9 cellular contexts compared by ENCODE assay signal in the genomic region with DNA sequence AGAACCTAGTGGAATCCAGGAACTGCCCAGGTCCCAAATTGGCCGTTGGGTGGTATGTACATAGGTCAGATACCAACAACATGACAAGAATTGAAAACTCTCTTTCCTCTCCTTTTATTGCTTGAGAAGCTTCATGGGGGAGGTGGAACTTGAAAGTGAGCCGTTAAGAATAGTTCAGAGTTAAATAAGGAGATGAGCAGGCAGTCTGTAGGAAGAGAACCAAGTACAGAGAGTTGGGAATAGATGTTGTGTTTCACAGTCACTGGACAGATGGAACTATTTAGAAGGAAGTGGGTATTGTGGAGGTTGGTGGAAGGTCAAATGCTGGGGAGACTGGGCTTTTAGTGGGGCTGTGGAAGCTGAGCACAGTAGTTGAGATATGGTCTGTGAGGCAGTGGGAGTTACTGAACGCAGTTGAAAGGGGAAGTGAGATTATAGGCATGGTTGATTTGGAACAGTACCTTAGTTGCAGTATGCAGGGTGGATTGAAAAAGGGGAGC. TPM values are rescaled to one million over a fixed set of nuclear protein-coding genes. Genes with fewer than 3 reads are reported as not detected.
A peak's percentile ranks its signal among the peaks of the same experiment; 100 is the strongest.
DNase-seq lines count a peak whose midpoint lies in the region; ATAC-seq and TF ChIP-seq lines count a peak whose summit lies in the region.
"Had no signal": no experiment of that assay in that cellular context is flagged by ENCODE, and none has a peak within 500 bp of the region (broad histone marks: within the 10 kb centered on the region; RNA-seq: fewer than 3 reads in every experiment).

No MANE protein-coding gene starts in this region.

- no peaks in the 10 kb centered on the region for H3K4me1 Mint-ChIP-seq in activated naive CD4-positive, alpha-beta T cell treated with anti-CD3 and anti-CD28 coated beads, Interleukin-2, amount 10 ng/mL, durations not matched to agents 7 days and 5 days

- intact Hi-C loops in OCI-LY7 (cut with micrococcal nuclease; ENCODE audit: unreplicated experiment) (loop anchor here (1.0 kb wide), 1 partner anchor 112 kb away; no protein-coding TSS in a partner anchor), lower lobe of right lung (cut with DNase I) (no loop called here)

- peak overlapping the region; percentile 76 for H3K4me2 ChIP-seq in OCI-LY7 (ENCODE audit: low read length)

- CTCF ChIA-PET in OCI-LY7 (lab: Charles Lee; ENCODE audit: unreplicated experiment) = no interaction called here
- CTCF ChIA-PET in activated naive CD4-positive, alpha-beta T cell treated with anti-CD3 and anti-CD28 coated beads, Interleukin-2, amount 10 ng/mL, durations not matched to agents 7 days and 5 days (lab: Charles Lee) = no interaction called here

- H3K4me1 ChIP-seq in OCI-LY7 (ENCODE audit: insufficient read depth, low read length, poor library complexity, severe bottlenecking) = peaks cover 50% of the 10 kb centered on the region
- H3K4me1 ChIP-seq in lower lobe of right lung = no peaks in the 10 kb centered on the region
- H3K4me1 ChIP-seq: HAP-1 had no signal

- peak; percentile 93 for DNase-seq in OCI-LY7 (ENCODE audit: low spot score)
- DNase-seq in lower lobe of right lung = no peak
- DNase-seq in activated naive CD4-positive, alpha-beta T cell treated with anti-CD3 and anti-CD28 coated beads, Interleukin-2, amount 10 ng/mL, durations not matched to agents 7 days and 5 days = no peak
- DNase-seq in activated CD4-positive, alpha-beta T cell treated with anti-CD3 and anti-CD28 coated beads, Interleukin-2, amount 50 U/mL, for 1 hour = no peak
- no peak for DNase-seq in NCI-H146 treated with DMSO at 0.1 percent for 48 hours (lab: John Stamatoyannopoulos, UW; ENCODE audit: unreplicated experiment)

- H3K4me3 ChIP-seq in OCI-LY7 (ENCODE audit: low read depth, low read length, poor library complexity, severe bottlenecking) (peak overlapping the region; percentile 57), lower lobe of right lung (no peak overlapping the region)
- H3K4me3 ChIP-seq: HAP-1 had no signal

- BruUV-seq in OCI-LY7 (replicated peaks; lab: Mats Ljungman, UMichigan) = no TSS peak

- H3K27me3 Mint-ChIP-seq in activated naive CD4-positive, alpha-beta T cell treated with anti-CD3 and anti-CD28 coated beads, Interleukin-2, amount 10 ng/mL, durations not matched to agents 7 days and 5 days = no peaks in the 10 kb centered on the region

- H3K36me3 ChIP-seq in OCI-LY7 (ENCODE audit: insufficient read depth, low read length) (peaks cover 11% of the 10 kb centered on the region; the same call in 1 of the 2 replicates), lower lobe of right lung (no peaks in the 10 kb centered on the region)
- H3K36me3 ChIP-seq: HAP-1 had no signal

- TF ChIP-seq CTCF in OCI-LY7 (conservative IDR thresholded peaks at IDR 0.05; ENCODE audit: low read length) (no peak), lower lobe of right lung (IDR thresholded peaks at IDR 0.05) (no peak)

- no peak overlapping the region for H3K4me3 Mint-ChIP-seq in activated naive CD4-positive, alpha-beta T cell treated with anti-CD3 and anti-CD28 coated beads, Interleukin-2, amount 10 ng/mL, durations not matched to agents 7 days and 5 days

- peaks cover 2% of the 10 kb centered on the region for H3K9me3 Mint-ChIP-seq in activated naive CD4-positive, alpha-beta T cell treated with anti-CD3 and anti-CD28 coated beads, Interleukin-2, amount 10 ng/mL, durations not matched to agents 7 days and 5 days

- no peaks in the 10 kb centered on the region for H3K36me3 Mint-ChIP-seq in activated naive CD4-positive, alpha-beta T cell treated with anti-CD3 and anti-CD28 coated beads, Interleukin-2, amount 10 ng/mL, durations not matched to agents 7 days and 5 days

- ATAC-seq in GM18499 (IDR thresholded peaks at IDR 0.05; ENCODE audit: insufficient read depth, unreplicated experiment) (peak; percentile 100), GM21381 (IDR thresholded peaks at IDR 0.05; ENCODE audit: unreplicated experiment) (peak; percentile 97), HG03097 (IDR thresholded peaks at IDR 0.05; ENCODE audit: low FRiP score, unreplicated experiment) (peak; percentile 98), lower lobe of right lung (no peak)

- H4K20me1 ChIP-seq in OCI-LY7 (ENCODE audit: insufficient read depth, low read length) = no peaks in the 10 kb centered on the region

- H2AFZ ChIP-seq in OCI-LY7 (ENCODE audit: low read length) = peak overlapping the region; percentile 61; the same call in 1 of the 2 replicates

- H3K9me2 ChIP-seq in OCI-LY7 (ENCODE audit: insufficient read depth, low read length) = no peaks in the 10 kb centered on the region

- no peaks in the 10 kb centered on the region for H3K27me3 ChIP-seq in lower lobe of right lung (ENCODE audit: low read depth)

- H3K27ac Mint-ChIP-seq in activated naive CD4-positive, alpha-beta T cell treated with anti-CD3 and anti-CD28 coated beads, Interleukin-2, amount 10 ng/mL, durations not matched to agents 7 days and 5 days = no peak overlapping the region

- peaks cover 13% of the 10 kb centered on the region; the same call in 1 of the 2 replicates for H3K79me2 ChIP-seq in OCI-LY7 (ENCODE audit: insufficient read depth, low read depth, low read length)

- H3K9me3 ChIP-seq in OCI-LY7 (ENCODE audit: low read length) = peaks cover 19% of the 10 kb centered on the region; the same call in 1 of the 2 replicates
- H3K9me3 ChIP-seq in lower lobe of right lung = peaks cover 10% of the 10 kb centered on the region
- H3K9me3 ChIP-seq: HAP-1 had no signal

- POLR2A ChIA-PET in OCI-LY7 (lab: Charles Lee) = interaction anchor here (1.0 to 1.2 kb wide), 4 partner anchors 9 to 202 kb away, joined by 3 to 5 read pairs (median 3); a partner anchor contains a TSS

- H3K27ac ChIP-seq in OCI-LY7 (ENCODE audit: low read depth, low read length, poor library complexity, severe bottlenecking) (peak overlapping the region; percentile 95), lower lobe of right lung (no peak overlapping the region)

RNA-seq across cellular contexts. Expression of a gene that starts 26.4 kb away (rescaled TPM):
- total RNA-seq in OCI-LY7 (2014; rRNA removed; shearing (Covaris generic)) = 11.1 and 13.7 TPM in 2 replicates
- total RNA-seq in OCI-LY7 (2022) (19.9 and 20.4 TPM in 2 replicates), lower lobe of right lung (39.0 TPM)

Comparison
In these comparisons a context has a peak if more than half of its experiments do, and no peak if none do; other contexts are left out.
1. ATAC-seq: peak in GM18499 (single experiment), GM21381 (single experiment) and HG03097 (single experiment); none in lower lobe of right lung (0 of 2).